ENCODE assay signal across 21 cellular contexts in the genomic region with DNA sequence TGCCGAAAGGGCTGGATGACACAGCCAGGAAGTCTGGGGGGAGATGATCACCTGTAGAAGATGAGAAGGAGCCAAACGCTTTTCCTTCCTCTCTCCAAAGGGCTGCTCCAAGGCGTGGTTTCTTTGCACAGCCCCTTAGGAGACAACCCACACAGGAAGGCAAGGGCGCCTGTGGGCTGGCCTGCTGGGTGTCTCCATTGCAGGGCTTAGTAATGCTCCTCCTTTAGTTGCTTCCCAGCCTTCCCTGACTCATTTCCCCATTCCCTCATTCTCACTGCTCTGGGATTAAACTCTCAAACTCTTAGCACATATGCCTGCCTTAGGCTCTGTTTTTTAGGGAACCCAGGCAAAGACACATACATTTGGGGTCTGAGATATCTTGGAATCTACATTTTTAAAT. TPM values are rescaled to one million over a fixed set of nuclear protein-coding genes. Genes with fewer than 3 reads are reported as not detected.
DNase-seq lines count a peak whose midpoint lies in the region; ATAC-seq and TF ChIP-seq lines count a peak whose summit lies in the region.
"Had no signal": no experiment of that assay in that cellular context is flagged by ENCODE, and none has a peak within 500 bp of the region (broad histone marks: within the 10 kb centered on the region; RNA-seq: fewer than 3 reads in every experiment).

No MANE protein-coding gene starts in this region.

- DNase-seq in HT1080 (ENCODE audit: low read depth) (peak; percentile 77), adipocyte (ENCODE audit: low read depth) (peak; percentile 16), fibroblast of pulmonary artery (ENCODE audit: low read depth) (peak; percentile 20), upper lobe of right lung (no peak), caudate nucleus (lab: John Stamatoyannopoulos, UW) (no peak), DMS53 treated with DMSO at 0.1 percent for 48 hours (lab: John Stamatoyannopoulos, UW; ENCODE audit: unreplicated experiment) (no peak)
- DNase-seq in activated naive CD4-positive, alpha-beta T cell treated with anti-CD3 and anti-CD28 coated beads, Interleukin-2, amount 50 U/mL, for 16 hours: no peak
- DNase-seq: activated CD4-positive, CD25-positive, alpha-beta regulatory T cell treated with anti-CD3 and anti-CD28 coated beads, Interleukin-2, amount 50 U/mL, for 72 hours; activated naive CD4-positive, alpha-beta T cell; activated T-cell treated with anti-CD3 and anti-CD28 coated beads, Interleukin-2, amount 50 U/mL, for 1 hour; aorta; CD4-positive, alpha-beta memory T cell; left cardiac atrium; naive thymus-derived CD4-positive, alpha-beta T cell; NCI-H146; NCI-H2171; occipital lobe; small intestine; stimulated activated CD4-positive, alpha-beta T cell treated with anti-CD3 and anti-CD28 coated beads, Interleukin-2, amount 100 ng/mL, for 48 hours; stimulated activated naive B cell treated with anti-CD40 and anti-IgM and Interleukin-4, amounts not matched to agents 10 μg/mL and 1 μg/mL and 100 μg/mL, for 72 hours; T1000 had no signal

- TF ChIP-seq CTCF in fibroblast of pulmonary artery (IDR thresholded peaks at IDR 0.05; ENCODE audit: low read length, missing control alignments): no peak
- no peak for TF ChIP-seq CTCF in upper lobe of right lung (IDR thresholded peaks at IDR 0.05)

- peak; percentile 38 for ATAC-seq in upper lobe of right lung
- ATAC-seq: left cardiac atrium; naive thymus-derived CD4-positive, alpha-beta T cell; stimulated activated naive B cell treated with anti-CD40 and anti-IgM and Interleukin-4, amounts not matched to agents 10 μg/mL and 1 μg/mL and 100 μg/mL, for 72 hours had no signal

- H3K27ac ChIP-seq in upper lobe of right lung: no peak overlapping the region
- no peak overlapping the region for H3K27ac ChIP-seq in caudate nucleus (ENCODE audit: low read depth, low read length)

- H3K4me1 ChIP-seq in adipocyte (ENCODE audit: control insufficient read depth, insufficient read depth, low read length): peaks cover 7% of the 10 kb centered on the region
- peaks cover 2% of the 10 kb centered on the region for H3K4me1 ChIP-seq in upper lobe of right lung

- H3K27me3 ChIP-seq in adipocyte (replicated peaks; ENCODE audit: control insufficient read depth, insufficient read depth, low read length) (no peaks in the 10 kb centered on the region), upper lobe of right lung (no peaks in the 10 kb centered on the region)

- H3K9me3 ChIP-seq in adipocyte (ENCODE audit: control insufficient read depth, low read length): no peaks in the 10 kb centered on the region
- H3K9me3 ChIP-seq in upper lobe of right lung: no peaks in the 10 kb centered on the region

- intact Hi-C loops in upper lobe of right lung (cut with DNase I): no loop called here

- H3K9ac ChIP-seq in adipocyte (ENCODE audit: low read length): no peak overlapping the region

- H3K4me3 ChIP-seq in adipocyte (ENCODE audit: low read length): no peak overlapping the region
- no peak overlapping the region for H3K4me3 ChIP-seq in fibroblast of pulmonary artery (replicated peaks; ENCODE audit: low read depth, low read length)
- no peak overlapping the region for H3K4me3 ChIP-seq in upper lobe of right lung

- H3K36me3 ChIP-seq in adipocyte (ENCODE audit: control insufficient read depth, insufficient read depth, low read length, severe bottlenecking) (no peaks in the 10 kb centered on the region), upper lobe of right lung (no peaks in the 10 kb centered on the region)

RNA-seq across cellular contexts. Expression of a gene that starts 1.7 kb away (rescaled TPM):
- total RNA-seq in HT1080 (2014; rRNA removed; shearing (Covaris generic)): not detected in 2 replicates
- polyA plus RNA-seq in HT1080 (2015; cell fraction: cytosol; rRNA removed): not detected in 2 replicates
- polyA plus RNA-seq in HT1080 (2015; cell fraction: nucleus; rRNA removed): not detected in 2 replicates
- not detected for total RNA-seq in upper lobe of right lung
- total RNA-seq: CD4-positive, alpha-beta memory T cell; left cardiac atrium; naive thymus-derived CD4-positive, alpha-beta T cell had no signal
- polyA plus RNA-seq: CD4-positive, alpha-beta memory T cell; naive thymus-derived CD4-positive, alpha-beta T cell had no signal

RNA-seq across cellular contexts. Expression of a gene that starts 43.0 kb away (rescaled TPM):
- 0.07 and 0.26 TPM in 2 replicates for total RNA-seq in HT1080 (2014; rRNA removed; shearing (Covaris generic))
- polyA plus RNA-seq in HT1080 (2015; cell fraction: cytosol; rRNA removed): 0.08 and 0.31 TPM in 2 replicates
- polyA plus RNA-seq in HT1080 (2015; cell fraction: nucleus; rRNA removed): 0.93 and 1.2 TPM in 2 replicates
- not detected for total RNA-seq in upper lobe of right lung
- total RNA-seq: CD4-positive, alpha-beta memory T cell; naive thymus-derived CD4-positive, alpha-beta T cell had no signal
- polyA plus RNA-seq: CD4-positive, alpha-beta memory T cell; naive thymus-derived CD4-positive, alpha-beta T cell had no signal

Comparison
In these comparisons a context has a peak if more than half of its experiments do, and no peak if none do; other contexts are left out.
1. DNase-seq: peak in HT1080 (single experiment), adipocyte (single experiment) and fibroblast of pulmonary artery (single experiment); none in upper lobe of right lung (single experiment), caudate nucleus (0 of 61), activated naive CD4-positive, alpha-beta T cell treated with anti-CD3 and anti-CD28 coated beads, Interleukin-2, amount 50 U/mL, for 16 hours (single experiment) and DMS53 treated with DMSO at 0.1 percent for 48 hours (single experiment).